ENCODE assay signal across 30 cellular contexts in the genomic region with DNA sequence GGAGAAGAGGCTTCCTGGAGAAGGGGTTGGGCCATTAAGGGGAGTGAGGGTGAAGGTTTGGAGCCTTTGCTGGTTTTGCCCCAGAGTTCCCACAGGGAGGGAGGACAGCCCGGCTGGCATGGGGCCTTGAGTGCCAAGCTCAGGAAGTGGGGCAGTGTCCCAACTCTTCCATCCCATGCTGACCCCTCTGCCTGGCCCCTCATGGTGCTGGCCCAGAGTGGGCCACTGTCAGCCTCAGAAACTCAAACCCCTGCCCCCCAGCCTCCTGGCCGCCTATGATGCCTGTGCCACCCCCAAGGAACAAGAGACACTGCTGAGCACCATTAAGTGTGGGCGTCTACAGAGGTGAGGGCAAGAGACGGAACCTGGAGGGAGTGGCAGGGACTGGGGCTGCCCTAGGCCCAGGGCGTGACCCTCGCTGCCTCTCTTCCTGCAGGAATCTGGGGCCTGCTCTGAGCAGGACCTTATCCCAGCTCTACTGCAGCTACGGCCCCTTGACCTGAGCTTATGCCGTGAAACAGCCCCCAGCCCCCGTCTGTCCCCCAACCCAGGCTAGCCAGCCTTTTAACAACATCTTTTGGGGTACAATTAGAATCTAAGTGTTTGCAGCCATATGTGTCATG. TPM values are rescaled to one million over a fixed set of nuclear protein-coding genes. Genes with fewer than 3 reads are reported as not detected.
A peak's percentile ranks its signal among the peaks of the same experiment; 100 is the strongest.
DNase-seq lines count a peak whose midpoint lies in the region; ATAC-seq, FAIRE-seq and TF ChIP-seq lines count a peak whose summit lies in the region.
"Had no signal": no experiment of that assay in that cellular context is flagged by ENCODE, and none has a peak within 500 bp of the region (broad histone marks: within the 10 kb centered on the region; RNA-seq: fewer than 3 reads in every experiment).

No MANE protein-coding gene starts in this region.

- H3K9me3 ChIP-seq in A673 (ENCODE audit: low read depth, low read length, poor library complexity, severe bottlenecking) = no peaks in the 10 kb centered on the region
- H3K9me3 ChIP-seq: BLaER1 treated with 17β-estradiol and CSF1 and Interleukin-3, amounts not matched to agents 10 nM and 100 nM; left lung; SJSA1; thoracic aorta had no signal

- H3K4me3 ChIP-seq in A673 (ENCODE audit: low read depth, low read length, poor library complexity, severe bottlenecking) = no peak overlapping the region
- no peak overlapping the region for H3K4me3 ChIP-seq in choroid plexus epithelial cell (ENCODE audit: low read depth, low read length)
- H3K4me3 ChIP-seq: BLaER1 treated with 17β-estradiol and CSF1 and Interleukin-3, amounts not matched to agents 10 nM and 100 nM; left lung; SJSA1; thoracic aorta had no signal

- intact Hi-C loops in A673 (cut with micrococcal nuclease; ENCODE audit: unreplicated experiment) = no loop called here

- no peaks in the 10 kb centered on the region for H3K9me3 Mint-ChIP-seq in neural crest cell
- H3K9me3 Mint-ChIP-seq: activated CD4-positive, alpha-beta T cell treated with anti-CD3 and anti-CD28 coated beads, Interleukin-2, amount 10 ng/mL, durations not matched to agents 24 days and 14 days; central memory CD8-positive, alpha-beta T cell; endodermal cell; naive B cell; stimulated activated naive CD8-positive, alpha-beta T cell treated with anti-CD3 and anti-CD28 coated beads, Interleukin-15, Interleukin-2, amounts not matched to agents 100 ng/mL and 50 ng/mL, for 24 hours had no signal

- H3K4me3 Mint-ChIP-seq in neural crest cell = peak overlapping the region; percentile 23
- H3K4me3 Mint-ChIP-seq: activated CD4-positive, alpha-beta T cell treated with anti-CD3 and anti-CD28 coated beads, Interleukin-2, amount 10 ng/mL, durations not matched to agents 24 days and 14 days; activated CD8-positive, alpha-beta memory T cell treated with anti-CD3 and anti-CD28 coated beads, Interleukin-2, amount 10 ng/mL, durations not matched to agents 7 days and 5 days; central memory CD8-positive, alpha-beta T cell; endodermal cell; stimulated activated naive CD8-positive, alpha-beta T cell treated with anti-CD3 and anti-CD28 coated beads, Interleukin-15, Interleukin-2, amounts not matched to agents 100 ng/mL and 50 ng/mL, for 24 hours had no signal

- peaks cover 37% of the 10 kb centered on the region for H3K4me1 Mint-ChIP-seq in neural crest cell

- no peak for ATAC-seq in HG03432 (IDR thresholded peaks at IDR 0.05; ENCODE audit: unreplicated experiment)
- ATAC-seq: activated CD8-positive, alpha-beta memory T cell treated with anti-CD3 and anti-CD28 coated beads, Interleukin-2, amount 10 ng/mL, durations not matched to agents 7 days and 5 days; left lung had no signal

- CTCF ChIA-PET in A673 (lab: Charles Lee) = interaction anchor here (1.1 kb wide), 1 partner anchor 23 kb away, joined by 9 read pairs; a partner anchor contains a TSS

- no TSS peak for BruUV-seq in A673 (replicated peaks; lab: Mats Ljungman, UMichigan)

- peaks cover 70% of the 10 kb centered on the region for H3K36me3 ChIP-seq in A673 (ENCODE audit: insufficient read depth, low read length, poor library complexity, severe bottlenecking)

- H3K27me3 ChIP-seq in A673 (replicated peaks; ENCODE audit: insufficient read depth, low read depth, low read length, poor library complexity) = no peaks in the 10 kb centered on the region
- H3K27me3 ChIP-seq: left lung, SJSA1 had no signal

- peaks cover 8% of the 10 kb centered on the region for H3K36me3 Mint-ChIP-seq in neural crest cell (ENCODE audit: low read depth)

- H3K27ac Mint-ChIP-seq in neural crest cell (ENCODE audit: unreplicated experiment) = no peak overlapping the region
- H3K27ac Mint-ChIP-seq: activated CD4-positive, alpha-beta T cell treated with anti-CD3 and anti-CD28 coated beads, Interleukin-2, amount 10 ng/mL, durations not matched to agents 24 days and 14 days; activated CD8-positive, alpha-beta memory T cell treated with anti-CD3 and anti-CD28 coated beads, Interleukin-2, amount 10 ng/mL, durations not matched to agents 7 days and 5 days; endodermal cell; naive B cell; stimulated activated naive CD8-positive, alpha-beta T cell treated with anti-CD3 and anti-CD28 coated beads, Interleukin-15, Interleukin-2, amounts not matched to agents 100 ng/mL and 50 ng/mL, for 24 hours had no signal

- TF ChIP-seq CTCF in A673 (conservative IDR thresholded peaks at IDR 0.05; ENCODE audit: low read depth, low read length) (no peak), choroid plexus epithelial cell (conservative IDR thresholded peaks at IDR 0.05; ENCODE audit: low read depth, low read length) (no peak), neural crest cell (conservative IDR thresholded peaks at IDR 0.05) (no peak)

- no peak for FAIRE-seq in H54 (lab: Jason Lieb, UNC)
- FAIRE-seq: RCC 7860, small intestine, urothelium cell line had no signal

- POLR2A ChIA-PET in A673 (lab: Charles Lee; ENCODE audit: low non-redundant PET) = no interaction called here

- H3K4me1 ChIP-seq in A673 (ENCODE audit: insufficient read depth, low read length, poor library complexity, severe bottlenecking) = peaks cover 19% of the 10 kb centered on the region

- no peaks in the 10 kb centered on the region for H3K27me3 Mint-ChIP-seq in neural crest cell (ENCODE audit: low read depth)
- H3K27me3 Mint-ChIP-seq: activated CD4-positive, alpha-beta T cell treated with anti-CD3 and anti-CD28 coated beads, Interleukin-2, amount 10 ng/mL, durations not matched to agents 24 days and 14 days; activated CD8-positive, alpha-beta memory T cell treated with anti-CD3 and anti-CD28 coated beads, Interleukin-2, amount 10 ng/mL, durations not matched to agents 7 days and 5 days; central memory CD8-positive, alpha-beta T cell; naive B cell; stimulated activated naive CD8-positive, alpha-beta T cell treated with anti-CD3 and anti-CD28 coated beads, Interleukin-15, Interleukin-2, amounts not matched to agents 100 ng/mL and 50 ng/mL, for 24 hours had no signal

- no peak overlapping the region for H3K27ac ChIP-seq in A673 (ENCODE audit: low read depth, low read length, poor library complexity, severe bottlenecking)
- H3K27ac ChIP-seq: BLaER1 treated with 17β-estradiol and CSF1 and Interleukin-3, amounts not matched to agents 10 nM and 100 nM; left lung; parathyroid adenoma; SJSA1; thoracic aorta; WERI-Rb-1 had no signal

- 0 out of 2 replicates have a peak, but pooled peaks have one; percentile 17 for TF ChIP-seq POLR2A in H54 (IDR thresholded peaks at IDR 0.05; ENCODE audit: low read depth, low read length)

- DNase-seq in A673 (ENCODE audit: low spot score) (peak; percentile 0), H54 (ENCODE audit: insufficient read length, low spot score) (no peak), choroid plexus epithelial cell (ENCODE audit: low read depth) (peak; percentile 5), neural crest cell (ENCODE audit: low read depth, low spot score) (no peak), RKO (ENCODE audit: low spot score) (no peak), NCI-H2107 treated with DMSO at 0.1 percent for 48 hours (lab: John Stamatoyannopoulos, UW; ENCODE audit: unreplicated experiment) (no peak)
- DNase-seq: activated CD4-positive, alpha-beta T cell treated with anti-CD3 and anti-CD28 coated beads, Interleukin-2, amount 10 ng/mL, durations not matched to agents 24 days and 14 days; activated CD8-positive, alpha-beta memory T cell treated with anti-CD3 and anti-CD28 coated beads, Interleukin-2, amount 10 ng/mL, durations not matched to agents 7 days and 5 days; activated T-cell treated with anti-CD3 and anti-CD28 coated beads, Interleukin-2, amount 50 U/mL, for 48 hours; dermis blood vessel endothelial cell; endodermal cell; naive B cell; NCI-H1092; NCI-H1694; NCI-H446 treated with DMSO at 0.1 percent for 48 hours; NCI-H82; retina; small intestine; T1000 had no signal

RNA-seq across cellular contexts. Expression of a gene that starts 5.4 kb away (rescaled TPM):
- total RNA-seq in A673 (2021) (64.6 and 77.4 TPM in 2 replicates), neural crest cell (63.8 and 73.5 TPM in 2 replicates)

RNA-seq across cellular contexts. Expression of a gene that starts 6.9 kb away (rescaled TPM):
- 31.2 and 37.6 TPM in 2 replicates for total RNA-seq in A673 (2021)
- total RNA-seq in neural crest cell = 36.0 and 38.0 TPM in 2 replicates

RNA-seq across cellular contexts. Expression of a gene that starts 7.7 kb away (rescaled TPM):
- total RNA-seq in A673 (2021) = 1,449 and 1,649 TPM in 2 replicates
- total RNA-seq in neural crest cell = 1,357 and 1,437 TPM in 2 replicates

RNA-seq across cellular contexts. Expression of a gene that starts 14.0 kb away (rescaled TPM):
- total RNA-seq in A673 (2021) = not detected in 2 replicates
- total RNA-seq in neural crest cell = not detected in 2 replicates
- total RNA-seq: dermis blood vessel endothelial cell, endodermal cell had no signal

RNA-seq across cellular contexts. Expression of a gene that starts 22.6 kb away (rescaled TPM):
- total RNA-seq in A673 (2021) (98.5 and 116 TPM in 2 replicates), neural crest cell (88.1 and 90.0 TPM in 2 replicates)

Comparison
In these comparisons a context has a peak if more than half of its experiments do, and no peak if none do; other contexts are left out.
1. DNase-seq: peak in A673 (single experiment) and choroid plexus epithelial cell (single experiment); none in H54 (single experiment), neural crest cell (single experiment), RKO (single experiment) and NCI-H2107 treated with DMSO at 0.1 percent for 48 hours (single experiment).